Comparison of ENCODE assay signal across 23 cellular contexts in the genomic region with DNA sequence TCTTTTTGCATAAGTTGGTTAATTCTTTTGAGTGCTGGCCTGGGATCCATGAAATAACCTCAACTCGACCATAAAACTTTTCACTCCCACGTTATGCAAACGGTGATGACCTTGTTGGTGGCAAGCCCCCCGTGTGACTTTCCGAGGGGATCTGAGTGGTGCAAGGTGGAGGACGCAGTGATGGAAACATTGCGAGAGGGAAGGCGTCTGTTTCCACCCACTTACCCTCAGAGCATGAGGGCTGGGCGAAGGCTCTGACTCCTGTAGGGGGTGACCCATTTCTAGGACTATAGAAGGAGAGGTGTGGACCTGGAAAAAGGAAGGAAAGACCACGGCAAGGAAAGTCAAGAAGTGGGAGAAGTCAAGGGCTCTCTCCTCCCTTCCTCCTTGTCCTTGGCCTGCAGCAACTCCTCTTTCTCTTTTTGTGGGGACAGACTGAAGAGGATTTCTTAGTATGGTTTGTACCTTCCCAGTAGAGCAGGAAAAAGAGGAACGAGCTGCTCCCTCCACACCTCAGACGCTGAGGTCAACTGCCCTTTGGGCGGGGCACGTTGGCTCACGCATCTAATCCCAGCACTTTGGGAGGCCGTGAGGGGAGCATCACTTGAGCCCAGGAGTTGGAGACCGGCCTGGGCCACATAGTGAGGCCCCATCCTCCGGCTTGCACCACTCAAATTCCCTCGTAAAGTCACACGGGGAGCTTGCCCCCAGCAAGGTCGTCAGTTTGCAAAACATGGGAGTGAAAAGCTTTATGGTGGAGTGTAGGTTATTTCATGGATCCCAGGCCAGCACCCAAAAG. TPM values are rescaled to one million over a fixed set of nuclear protein-coding genes. Genes with fewer than 3 reads are reported as not detected.
DNase-seq lines count a peak whose midpoint lies in the region; ATAC-seq and TF ChIP-seq lines count a peak whose summit lies in the region.
"Had no signal": no experiment of that assay in that cellular context is flagged by ENCODE, and none has a peak within 500 bp of the region (broad histone marks: within the 10 kb centered on the region; RNA-seq: fewer than 3 reads in every experiment).

No MANE protein-coding gene starts in this region.

- TF ChIP-seq CTCF in mesothelial cell of epicardium (IDR thresholded peaks at IDR 0.05; ENCODE audit: unreplicated experiment) (no peak), type B pancreatic cell (conservative IDR thresholded peaks at IDR 0.05) (no peak)

- H3K9me3 Mint-ChIP-seq in activated T-cell treated with anti-CD3 and anti-CD28 coated beads, Interleukin-2, amount 50 U/mL, for 4 hours, result no peaks in the 10 kb centered on the region
- H3K9me3 Mint-ChIP-seq in activated CD8-positive, alpha-beta T cell treated with anti-CD3 and anti-CD28 coated beads, Interleukin-2, amount 10 ng/mL, durations not matched to agents 7 days and 5 days (ENCODE audit: insufficient read depth), result no peaks in the 10 kb centered on the region
- H3K9me3 Mint-ChIP-seq in mesothelial cell of epicardium (no peaks in the 10 kb centered on the region), type B pancreatic cell (no peaks in the 10 kb centered on the region)
- H3K9me3 Mint-ChIP-seq: activated CD4-positive, alpha-beta memory T cell treated with anti-CD3 and anti-CD28 coated beads, Interleukin-2, amount 10 ng/mL, durations not matched to agents 7 days and 5 days; stimulated activated memory B cell treated with anti-CD40 and anti-IgM and Interleukin-4, amounts not matched to agents 10 μg/mL and 1 μg/mL and 100 μg/mL, for 72 hours had no signal

- DNase-seq in activated T-cell treated with anti-CD3 and anti-CD28 coated beads, Interleukin-2, amount 50 U/mL, for 4 hours, result no peak
- DNase-seq in activated T-cell treated with anti-CD3 and anti-CD28 coated beads for 4 hours (no peak), mesothelial cell of epicardium (ENCODE audit: low spot score in 2 of 2, unreplicated experiment in 2 of 2) (no peak), type B pancreatic cell (ENCODE audit: extremely low spot score, unreplicated experiment) (no peak), Kasumi-1 (lab: John Stamatoyannopoulos, UW) (no peak)
- DNase-seq in activated CD8-positive, alpha-beta T cell treated with anti-CD3 and anti-CD28 coated beads, Interleukin-2, amount 10 ng/mL, durations not matched to agents 7 days and 5 days, result peak; percentile 50
- DNase-seq: activated CD4-positive, alpha-beta memory T cell treated with anti-CD3 and anti-CD28 coated beads, Interleukin-2, amount 10 ng/mL, durations not matched to agents 7 days and 5 days; activated gamma-delta T cell; body of pancreas; DND-41; hypothalamus; mesenchymal stem cell; MG63; NCI-H187; NCI-H446 treated with DMSO at 0.1 percent for 48 hours; retina; SW 1271; trophoblast cell had no signal

- H3K27ac Mint-ChIP-seq in activated CD8-positive, alpha-beta T cell treated with anti-CD3 and anti-CD28 coated beads, Interleukin-2, amount 10 ng/mL, durations not matched to agents 7 days and 5 days, result peak overlapping the region; percentile 94
- no peak overlapping the region for H3K27ac Mint-ChIP-seq in mesothelial cell of epicardium
- H3K27ac Mint-ChIP-seq in type B pancreatic cell, result no peak overlapping the region
- H3K27ac Mint-ChIP-seq: activated CD4-positive, alpha-beta memory T cell treated with anti-CD3 and anti-CD28 coated beads, Interleukin-2, amount 10 ng/mL, durations not matched to agents 7 days and 5 days had no signal

- POLR2A ChIA-PET in activated CD8-positive, alpha-beta T cell treated with anti-CD3 and anti-CD28 coated beads, Interleukin-2, amount 10 ng/mL, durations not matched to agents 7 days and 5 days (lab: Charles Lee), result interaction anchor here (0.9 to 12.2 kb wide), 7 partner anchors 13 to 364 kb away, joined by 3 to 329 read pairs (median 13); a partner anchor contains a TSS

- H3K4me1 Mint-ChIP-seq in activated T-cell treated with anti-CD3 and anti-CD28 coated beads, Interleukin-2, amount 50 U/mL, for 4 hours (ENCODE audit: low read depth), result peaks cover 24% of the 10 kb centered on the region
- peaks cover 31% of the 10 kb centered on the region for H3K4me1 Mint-ChIP-seq in activated CD8-positive, alpha-beta T cell treated with anti-CD3 and anti-CD28 coated beads, Interleukin-2, amount 10 ng/mL, durations not matched to agents 7 days and 5 days (ENCODE audit: low read depth)
- H3K4me1 Mint-ChIP-seq in mesothelial cell of epicardium (peaks cover 8% of the 10 kb centered on the region), type B pancreatic cell (ENCODE audit: unreplicated experiment) (peaks cover 5% of the 10 kb centered on the region)

- no peak for ATAC-seq in activated T-cell treated with anti-CD3 and anti-CD28 coated beads, Interleukin-2, amount 50 U/mL, for 4 hours
- ATAC-seq in activated CD8-positive, alpha-beta T cell treated with anti-CD3 and anti-CD28 coated beads, Interleukin-2, amount 10 ng/mL, durations not matched to agents 7 days and 5 days, result no peak
- ATAC-seq in HG03439 (IDR thresholded peaks at IDR 0.05; ENCODE audit: unreplicated experiment), result no peak
- no peak for ATAC-seq in HG03378 (IDR thresholded peaks at IDR 0.05; ENCODE audit: unreplicated experiment)
- ATAC-seq: body of pancreas; stimulated activated memory B cell treated with anti-CD40 and anti-IgM and Interleukin-4, amounts not matched to agents 10 μg/mL and 1 μg/mL and 100 μg/mL, for 72 hours had no signal

- no peaks in the 10 kb centered on the region for H3K36me3 Mint-ChIP-seq in activated T-cell treated with anti-CD3 and anti-CD28 coated beads, Interleukin-2, amount 50 U/mL, for 4 hours (ENCODE audit: insufficient read depth)
- peaks cover 26% of the 10 kb centered on the region for H3K36me3 Mint-ChIP-seq in activated CD8-positive, alpha-beta T cell treated with anti-CD3 and anti-CD28 coated beads, Interleukin-2, amount 10 ng/mL, durations not matched to agents 7 days and 5 days (ENCODE audit: low read depth)
- no peaks in the 10 kb centered on the region for H3K36me3 Mint-ChIP-seq in mesothelial cell of epicardium
- H3K36me3 Mint-ChIP-seq in type B pancreatic cell, result no peaks in the 10 kb centered on the region
- H3K36me3 Mint-ChIP-seq: stimulated activated memory B cell treated with anti-CD40 and anti-IgM and Interleukin-4, amounts not matched to agents 10 μg/mL and 1 μg/mL and 100 μg/mL, for 72 hours had no signal

- CTCF ChIA-PET in activated CD8-positive, alpha-beta T cell treated with anti-CD3 and anti-CD28 coated beads, Interleukin-2, amount 10 ng/mL, durations not matched to agents 7 days and 5 days (lab: Charles Lee), result interaction anchor here (0.6 to 8.7 kb wide), 4 partner anchors 17 to 43 kb away, joined by 3 to 243 read pairs (median 101); a partner anchor contains a TSS

- peak overlapping the region; percentile 55 for H3K4me3 Mint-ChIP-seq in activated T-cell treated with anti-CD3 and anti-CD28 coated beads, Interleukin-2, amount 50 U/mL, for 4 hours
- H3K4me3 Mint-ChIP-seq in activated CD8-positive, alpha-beta T cell treated with anti-CD3 and anti-CD28 coated beads, Interleukin-2, amount 10 ng/mL, durations not matched to agents 7 days and 5 days, result peak overlapping the region; percentile 93
- H3K4me3 Mint-ChIP-seq in mesothelial cell of epicardium (peak overlapping the region; percentile 34), type B pancreatic cell (peak overlapping the region; percentile 56)

- peaks cover 26% of the 10 kb centered on the region for H3K27me3 Mint-ChIP-seq in activated T-cell treated with anti-CD3 and anti-CD28 coated beads, Interleukin-2, amount 50 U/mL, for 4 hours (ENCODE audit: low read depth)
- H3K27me3 Mint-ChIP-seq in activated CD8-positive, alpha-beta T cell treated with anti-CD3 and anti-CD28 coated beads, Interleukin-2, amount 10 ng/mL, durations not matched to agents 7 days and 5 days (ENCODE audit: low read depth), result no peaks in the 10 kb centered on the region
- H3K27me3 Mint-ChIP-seq in mesothelial cell of epicardium (ENCODE audit: low read depth) (peaks cover 23% of the 10 kb centered on the region), type B pancreatic cell (peaks cover 3% of the 10 kb centered on the region)

RNA-seq across cellular contexts. Expression of a gene that starts 15.5 kb away (rescaled TPM):
- total RNA-seq in activated T-cell treated with anti-CD3 and anti-CD28 coated beads, Interleukin-2, amount 50 U/mL, for 4 hours, result 100 to 1,000 TPM in 1 of 3 donors, 10 to 100 TPM in 2; 36.9 to 101 (median 78.6) TPM
- total RNA-seq in activated CD8-positive, alpha-beta T cell treated with anti-CD3 and anti-CD28 coated beads, Interleukin-2, amount 10 ng/mL, durations not matched to agents 7 days and 5 days, result 100 to 1,000 TPM; 667 to 675 TPM
- 0.31 to 0.38 TPM (median 0.36 TPM) in 3 replicates for total RNA-seq in mesothelial cell of epicardium
- 0.17 and 0.34 TPM in 2 replicates for total RNA-seq in type B pancreatic cell (ENCODE audit: low replicate concordance)
- total RNA-seq: endothelial cell of umbilical vein, fibroblast of villous mesenchyme had no signal

RNA-seq across cellular contexts. Expression of a gene that starts 55.4 kb away (rescaled TPM):
- 10 to 100 TPM; 11.7 to 47.4 (median 38.7) TPM for total RNA-seq in activated T-cell treated with anti-CD3 and anti-CD28 coated beads, Interleukin-2, amount 50 U/mL, for 4 hours
- 100 to 1,000 TPM; 423 to 439 TPM for total RNA-seq in activated CD8-positive, alpha-beta T cell treated with anti-CD3 and anti-CD28 coated beads, Interleukin-2, amount 10 ng/mL, durations not matched to agents 7 days and 5 days
- total RNA-seq in mesothelial cell of epicardium, result 0.24 TPM in 1 of 3 replicates, not detected in the others
- total RNA-seq in type B pancreatic cell (ENCODE audit: low replicate concordance), result 0.93 and 2.4 TPM in 2 replicates
- total RNA-seq: endothelial cell of umbilical vein, fibroblast of villous mesenchyme had no signal

Comparison
In these comparisons a context has a peak if more than half of its experiments do, and no peak if none do; other contexts are left out.
1. H3K4me3 Mint-ChIP-seq: peak in every context shown above with its lines; median percentile 93 in activated CD8-positive, alpha-beta T cell treated with anti-CD3 and anti-CD28 coated beads, Interleukin-2, amount 10 ng/mL, durations not matched to agents 7 days and 5 days; 56 in type B pancreatic cell; 55 in activated T-cell treated with anti-CD3 and anti-CD28 coated beads, Interleukin-2, amount 50 U/mL, for 4 hours; 34 in mesothelial cell of epicardium.
2. RNA of a gene that starts 15.5 kb away (total RNA-seq): 667 to 675 TPM in activated CD8-positive, alpha-beta T cell treated with anti-CD3 and anti-CD28 coated beads, Interleukin-2, amount 10 ng/mL, durations not matched to agents 7 days and 5 days and 36.9 to 101 TPM in activated T-cell treated with anti-CD3 and anti-CD28 coated beads, Interleukin-2, amount 50 U/mL, for 4 hours; 0.31 to 0.38 TPM in mesothelial cell of epicardium and 0.17 to 0.34 TPM in type B pancreatic cell; every median in the first group is over 10 times any median in the second.
3. RNA of a gene that starts 55.4 kb away (total RNA-seq): 423 to 439 TPM in activated CD8-positive, alpha-beta T cell treated with anti-CD3 and anti-CD28 coated beads, Interleukin-2, amount 10 ng/mL, durations not matched to agents 7 days and 5 days; 11.7 to 47.4 TPM in activated T-cell treated with anti-CD3 and anti-CD28 coated beads, Interleukin-2, amount 50 U/mL, for 4 hours, 0.93 to 2.4 TPM in type B pancreatic cell and 0.24 TPM in mesothelial cell of epicardium; every median in the first group is over 4 times any median in the second.